ENCODE assay signal across 10 cellular contexts in the genomic region with DNA sequence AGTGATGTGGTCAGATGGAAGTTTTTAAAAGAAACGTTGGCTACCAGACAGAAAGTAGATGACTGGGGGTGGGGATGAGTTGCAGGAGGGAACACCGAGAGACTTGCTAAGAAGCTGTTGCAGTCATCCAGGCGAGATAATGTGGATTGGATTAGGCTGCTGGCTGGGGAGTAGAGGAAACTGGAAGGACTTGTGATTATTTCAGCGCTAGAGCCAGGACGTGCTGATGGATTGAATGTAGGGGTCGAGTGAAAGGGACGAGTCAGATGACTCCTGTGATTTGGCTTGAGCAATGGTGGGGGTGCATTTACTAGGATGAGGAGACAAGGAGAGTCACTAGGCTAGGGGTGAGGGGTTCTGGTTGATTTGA.
DNase-seq lines count a peak whose midpoint lies in the region; ATAC-seq and TF ChIP-seq lines count a peak whose summit lies in the region.
"Had no signal": no experiment of that assay in that cellular context is flagged by ENCODE, and none has a peak within 500 bp of the region (broad histone marks: within the 10 kb centered on the region; RNA-seq: fewer than 3 reads in every experiment).

No MANE protein-coding gene starts in this region.

- ATAC-seq in omental fat pad (ENCODE audit: low FRiP score) (peak; percentile 37), HG03460 (IDR thresholded peaks at IDR 0.05; ENCODE audit: unreplicated experiment) (no peak)

- DNase-seq in AG08395 (ENCODE audit: low spot score) (peak; percentile 53), WERI-Rb-1 (peak; percentile 42), fibroblast of villous mesenchyme (ENCODE audit: low read depth) (peak; percentile 89), omental fat pad (ENCODE audit: low spot score) (no peak), NCI-H146 (lab: John Stamatoyannopoulos, UW) (no peak), NCI-H226 (no peak), NCI-H524 (lab: John Stamatoyannopoulos, UW) (no peak)
- DNase-seq: activated naive CD4-positive, alpha-beta T cell treated with anti-CD3 and anti-CD28 coated beads, Interleukin-2, amount 50 U/mL, for 16 hours; OCI-M1 had no signal

- H3K4me3 ChIP-seq in WERI-Rb-1 (ENCODE audit: low read depth, low read length) (no peak overlapping the region), fibroblast of villous mesenchyme (ENCODE audit: low read depth, low read length) (no peak overlapping the region)

- no peaks in the 10 kb centered on the region for H3K9me3 ChIP-seq in WERI-Rb-1 (ENCODE audit: severe bottlenecking)

- TF ChIP-seq CTCF in WERI-Rb-1 (IDR thresholded peaks at IDR 0.05; ENCODE audit: low read depth, low read length) (no peak), fibroblast of villous mesenchyme (IDR thresholded peaks at IDR 0.05; ENCODE audit: insufficient read depth, low read depth, low read length) (no peak), omental fat pad (IDR thresholded peaks at IDR 0.05) (no peak)

- H3K27me3 ChIP-seq in WERI-Rb-1 (ENCODE audit: insufficient read depth, low read depth, severe bottlenecking) = no peaks in the 10 kb centered on the region

- H3K27ac ChIP-seq in WERI-Rb-1 = no peak overlapping the region; the same call in 1 of the 2 replicates

- H3K36me3 ChIP-seq in WERI-Rb-1 = peaks cover 25% of the 10 kb centered on the region

Comparison
In these comparisons a context has a peak if more than half of its experiments do, and no peak if none do; other contexts are left out.
1. DNase-seq: peak in AG08395 (single experiment), WERI-Rb-1 (single experiment) and fibroblast of villous mesenchyme (single experiment); none in omental fat pad (single experiment), NCI-H146 (single experiment), NCI-H226 (single experiment) and NCI-H524 (0 of 2).